ENCODE assay signal across 20 cellular contexts in genomic region chr5:109924708-109925107, GRCh38.
"Had no signal": no experiment of that assay in that cellular context is flagged by ENCODE, and none has a peak within 500 bp of the region (broad histone marks: within the 10 kb centered on the region; RNA-seq: fewer than 3 reads in every experiment).

No MANE protein-coding gene starts in this region.

- H3K36me3 Mint-ChIP-seq: mesothelial cell of epicardium; naive B cell; stimulated activated effector memory CD8-positive, alpha-beta T cell treated with anti-CD3 and anti-CD28 coated beads, Interleukin-12 subunit alpha, Interleukin-12 subunit beta, amount 100 ng/mL, for 72 hours; type B pancreatic cell had no signal

- H3K9me3 Mint-ChIP-seq: mesothelial cell of epicardium; nephron; neural crest cell; stimulated activated effector memory CD8-positive, alpha-beta T cell treated with anti-CD3 and anti-CD28 coated beads, Interleukin-12 subunit alpha, Interleukin-12 subunit beta, amount 100 ng/mL, for 72 hours; stimulated activated naive CD8-positive, alpha-beta T cell treated with anti-CD3 and anti-CD28 coated beads, Interleukin-15, amount 100 ng/mL, for 72 hours; type B pancreatic cell had no signal

- H3K4me3 Mint-ChIP-seq: mesothelial cell of epicardium; naive B cell; nephron; neural crest cell; stimulated activated effector memory CD8-positive, alpha-beta T cell treated with anti-CD3 and anti-CD28 coated beads, Interleukin-12 subunit alpha, Interleukin-12 subunit beta, amount 100 ng/mL, for 72 hours; stimulated activated naive CD8-positive, alpha-beta T cell treated with anti-CD3 and anti-CD28 coated beads, Interleukin-15, amount 100 ng/mL, for 72 hours; type B pancreatic cell had no signal

- H3K4me1 Mint-ChIP-seq: mesothelial cell of epicardium, naive B cell, neural crest cell had no signal

- DNase-seq: islet precursor cell; left ventricle myocardium inferior; mesendoderm; naive B cell; nucleus accumbens; pancreas; posterior cingulate gyrus; retina; right cardiac atrium; stimulated activated CD4-positive, alpha-beta T cell treated with anti-CD3 and anti-CD28 coated beads, Interleukin-4, amount 100 ng/mL, for 24 hours; stimulated activated naive CD4-positive, alpha-beta T cell; stimulated activated naive CD8-positive, alpha-beta T cell treated with anti-CD3 and anti-CD28 coated beads, Interleukin-15, amount 100 ng/mL, for 72 hours; substantia nigra; uterus had no signal

- H3K27ac Mint-ChIP-seq: mesothelial cell of epicardium; naive B cell; nephron; stimulated activated effector memory CD8-positive, alpha-beta T cell treated with anti-CD3 and anti-CD28 coated beads, Interleukin-12 subunit alpha, Interleukin-12 subunit beta, amount 100 ng/mL, for 72 hours; type B pancreatic cell had no signal

- ATAC-seq: pancreas; right cardiac atrium; sciatic nerve; stimulated activated effector memory CD8-positive, alpha-beta T cell treated with anti-CD3 and anti-CD28 coated beads, Interleukin-12 subunit alpha, Interleukin-12 subunit beta, amount 100 ng/mL, for 72 hours; stimulated activated naive CD8-positive, alpha-beta T cell treated with anti-CD3 and anti-CD28 coated beads, Interleukin-15, amount 100 ng/mL, for 72 hours had no signal

- H3K27me3 Mint-ChIP-seq: stimulated activated naive CD8-positive, alpha-beta T cell treated with anti-CD3 and anti-CD28 coated beads, Interleukin-15, amount 100 ng/mL, for 72 hours had no signal
